1 cellular context compared by ENCODE assay signal in the genomic region with DNA sequence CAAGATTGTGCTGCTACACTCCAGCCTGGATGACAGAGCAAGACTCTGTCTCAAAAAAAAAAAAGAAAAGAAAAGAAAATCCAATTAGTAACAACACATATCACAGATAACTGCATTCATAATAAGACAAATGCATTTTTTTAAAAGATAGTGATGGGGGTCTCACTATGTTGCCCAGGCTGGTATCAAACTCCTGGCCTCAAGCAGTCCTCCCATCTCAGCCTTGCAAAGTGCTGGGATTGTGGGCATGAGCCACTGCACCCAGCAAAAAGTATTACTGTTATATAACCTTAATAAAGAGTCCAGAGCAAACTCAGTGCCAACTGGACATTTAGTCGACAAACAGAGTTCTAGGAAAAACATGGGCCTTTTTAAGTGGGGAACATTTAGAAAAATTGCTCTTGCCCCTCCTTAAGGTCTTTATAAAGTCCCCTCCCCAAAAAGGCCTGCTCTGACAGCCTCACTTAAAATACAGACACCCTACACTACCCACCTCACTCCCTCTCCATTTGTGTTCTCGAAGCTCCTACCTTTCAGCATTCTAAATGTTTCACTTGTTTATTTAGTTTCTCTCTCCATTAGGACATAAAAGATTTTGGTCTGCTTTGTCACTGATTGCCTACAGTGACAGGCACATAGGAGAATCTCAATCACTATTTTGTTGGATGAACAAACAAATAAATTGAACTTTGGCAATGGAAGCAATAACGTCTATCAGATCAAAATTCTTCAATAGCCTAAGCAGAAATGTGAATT.
TF ChIP-seq lines count a peak whose summit lies in the region.

No MANE protein-coding gene starts in this region.

TF ChIP-seq in HepG2, 621 proteins besides CTCF, POLR2A, EP300 and RAD21:
- TF ChIP-seq PPARG (CRISPR knock-in tag; conservative IDR thresholded peaks at IDR 0.05) = no peak
- TF ChIP-seq ZNF121 (CRISPR knock-in tag; IDR thresholded peaks at IDR 0.05) = peak; percentile 37; the same call in 1 of the 2 replicates
